Comparison of ENCODE assay signal across 11 cellular contexts in genomic region chr6:32148289-32148688, GRCh38. TPM values are rescaled to one million over a fixed set of nuclear protein-coding genes. Genes with fewer than 3 reads are reported as not detected.
DNase-seq lines count a peak whose midpoint lies in the region; ATAC-seq, FAIRE-seq and TF ChIP-seq lines count a peak whose summit lies in the region.
"Had no signal": no experiment of that assay in that cellular context is flagged by ENCODE, and none has a peak within 500 bp of the region (broad histone marks: within the 10 kb centered on the region; RNA-seq: fewer than 3 reads in every experiment).

No MANE protein-coding gene starts in this region.

- CTCF ChIA-PET in activated naive CD4-positive, alpha-beta T cell treated with anti-CD3 and anti-CD28 coated beads, Interleukin-2, amount 10 ng/mL, durations not matched to agents 7 days and 5 days (lab: Charles Lee): interaction anchor here (0.6 to 1.8 kb wide), 7 partner anchors 8 to 47 kb away, joined by 3 to 6 read pairs (median 3); partner anchors contain the start of gene EGFL8

- no peaks in the 10 kb centered on the region for H4K20me1 ChIP-seq in astrocyte (ENCODE audit: insufficient read depth, low read length)

- peaks cover 42% of the 10 kb centered on the region for H3K4me1 Mint-ChIP-seq in activated naive CD4-positive, alpha-beta T cell treated with anti-CD3 and anti-CD28 coated beads, Interleukin-2, amount 10 ng/mL, durations not matched to agents 7 days and 5 days
- peaks cover 22% of the 10 kb centered on the region for H3K4me1 Mint-ChIP-seq in astrocyte (ENCODE audit: low read depth, unreplicated experiment)

- no peak for ATAC-seq in HG03460 (IDR thresholded peaks at IDR 0.05; ENCODE audit: unreplicated experiment)

- no peaks in the 10 kb centered on the region for H3K9me3 Mint-ChIP-seq in activated naive CD4-positive, alpha-beta T cell treated with anti-CD3 and anti-CD28 coated beads, Interleukin-2, amount 10 ng/mL, durations not matched to agents 7 days and 5 days
- peaks cover 9% of the 10 kb centered on the region for H3K9me3 Mint-ChIP-seq in astrocyte (ENCODE audit: unreplicated experiment)

- peaks cover 14% of the 10 kb centered on the region for H3K4me1 ChIP-seq in astrocyte (ENCODE audit: insufficient read depth, low read length)
- H3K4me1 ChIP-seq in subcutaneous abdominal adipose tissue (ENCODE audit: control insufficient read depth in 5 of 5, insufficient read depth in 5 of 5, low read length in 5 of 5): peaks cover 0 to 29% (median 29%) of the 10 kb centered on the region in 5 donors
- peaks cover 7% of the 10 kb centered on the region for H3K4me1 ChIP-seq in effector memory CD4-positive, alpha-beta T cell (ENCODE audit: control insufficient read depth, insufficient read depth, low read length, poor library complexity, severe bottlenecking)
- H3K4me1 ChIP-seq: breast epithelium had no signal

- TF ChIP-seq CTCF in astrocyte (IDR thresholded peaks at IDR 0.05; ENCODE audit: insufficient read depth, low read depth, low read length): no peak

- H3K9me3 ChIP-seq in astrocyte (ENCODE audit: insufficient read depth, low read depth, low read length) (no peaks in the 10 kb centered on the region), subcutaneous abdominal adipose tissue (ENCODE audit: control insufficient read depth in 5 of 5, low read length in 5 of 5) (no peaks in the 10 kb centered on the region)
- no peaks in the 10 kb centered on the region for H3K9me3 ChIP-seq in effector memory CD4-positive, alpha-beta T cell (ENCODE audit: control insufficient read depth, low read length)
- H3K9me3 ChIP-seq: breast epithelium, mucosa of descending colon had no signal

- H3K4me3 ChIP-seq in astrocyte (ENCODE audit: insufficient read depth, low read depth, low read length) (no peak overlapping the region), subcutaneous abdominal adipose tissue (ENCODE audit: low read depth in 1 of 5, low read length in 5 of 5) (peak overlapping the region; percentile 8 to 72 (median 63))
- H3K4me3 ChIP-seq in effector memory CD4-positive, alpha-beta T cell (ENCODE audit: insufficient read depth, low read depth, low read length, poor library complexity, severe bottlenecking): no peak overlapping the region
- H3K4me3 ChIP-seq: mucosa of descending colon had no signal

- no peak overlapping the region for H3K27ac Mint-ChIP-seq in activated naive CD4-positive, alpha-beta T cell treated with anti-CD3 and anti-CD28 coated beads, Interleukin-2, amount 10 ng/mL, durations not matched to agents 7 days and 5 days
- H3K27ac Mint-ChIP-seq in astrocyte (ENCODE audit: unreplicated experiment): no peak overlapping the region

- H3K9ac ChIP-seq in astrocyte (ENCODE audit: low read length) (no peak overlapping the region), subcutaneous abdominal adipose tissue (ENCODE audit: low read length in 5 of 5) (peak overlapping the region in 4 of 5 donors; percentile 1 to 69 (median 40))

- H3K27ac ChIP-seq in astrocyte (ENCODE audit: low read depth, low read length) (no peak overlapping the region), subcutaneous abdominal adipose tissue (ENCODE audit: low read depth, low read length) (no peak overlapping the region)
- no peak overlapping the region for H3K27ac ChIP-seq in effector memory CD4-positive, alpha-beta T cell (ENCODE audit: insufficient read depth, low read length, poor library complexity, severe bottlenecking)
- H3K27ac ChIP-seq: breast epithelium had no signal

- peak overlapping the region; percentile 66 for H3K4me2 ChIP-seq in astrocyte (ENCODE audit: low read length)

- peak overlapping the region; percentile 63 for H3K4me3 Mint-ChIP-seq in activated naive CD4-positive, alpha-beta T cell treated with anti-CD3 and anti-CD28 coated beads, Interleukin-2, amount 10 ng/mL, durations not matched to agents 7 days and 5 days
- no peak overlapping the region for H3K4me3 Mint-ChIP-seq in astrocyte (ENCODE audit: unreplicated experiment)

- H3K36me3 ChIP-seq in astrocyte (ENCODE audit: insufficient read depth, low read length): no peaks in the 10 kb centered on the region
- H3K36me3 ChIP-seq in subcutaneous abdominal adipose tissue (ENCODE audit: control insufficient read depth in 5 of 5, insufficient read depth in 5 of 5, low read length in 5 of 5): no peaks in the 10 kb centered on the region
- H3K36me3 ChIP-seq in effector memory CD4-positive, alpha-beta T cell (ENCODE audit: control insufficient read depth, insufficient read depth, low read length): no peaks in the 10 kb centered on the region
- H3K36me3 ChIP-seq: breast epithelium had no signal

- H3K79me2 ChIP-seq in astrocyte (ENCODE audit: insufficient read depth, low read length): no peaks in the 10 kb centered on the region

- no peaks in the 10 kb centered on the region for H3K36me3 Mint-ChIP-seq in activated naive CD4-positive, alpha-beta T cell treated with anti-CD3 and anti-CD28 coated beads, Interleukin-2, amount 10 ng/mL, durations not matched to agents 7 days and 5 days
- H3K36me3 Mint-ChIP-seq in astrocyte (ENCODE audit: low read depth, unreplicated experiment): peaks cover 6% of the 10 kb centered on the region

- H3K27me3 ChIP-seq in astrocyte (ENCODE audit: insufficient read depth, low read length): peaks cover 37% of the 10 kb centered on the region
- peaks cover 3 to 19% (median 8%) of the 10 kb centered on the region in 5 donors for H3K27me3 ChIP-seq in subcutaneous abdominal adipose tissue (ENCODE audit: control insufficient read depth in 5 of 5, insufficient read depth in 4 of 5, low read length in 5 of 5)
- H3K27me3 ChIP-seq in effector memory CD4-positive, alpha-beta T cell (replicated peaks; ENCODE audit: control insufficient read depth, insufficient read depth, low read length, poor library complexity, severe bottlenecking): peaks cover 11% of the 10 kb centered on the region
- H3K27me3 ChIP-seq: breast epithelium had no signal

- no peak for FAIRE-seq in astrocyte (lab: Jason Lieb, UNC)

- no peak for DNase-seq in activated naive CD4-positive, alpha-beta T cell treated with anti-CD3 and anti-CD28 coated beads, Interleukin-2, amount 10 ng/mL, durations not matched to agents 7 days and 5 days
- DNase-seq in activated naive CD4-positive, alpha-beta T cell (lab: John Stamatoyannopoulos, UW): no peak
- no peak for DNase-seq in astrocyte (ENCODE audit: low read depth)
- DNase-seq in left kidney (ENCODE audit: low read depth, low spot score): peak; percentile 75
- DNase-seq in effector memory CD4-positive, alpha-beta T cell: no peak
- no peak for DNase-seq in H4 (ENCODE audit: low spot score)

- H2AFZ ChIP-seq in astrocyte (ENCODE audit: low read depth, low read length): peak overlapping the region; percentile 21

- H3K27me3 Mint-ChIP-seq in activated naive CD4-positive, alpha-beta T cell treated with anti-CD3 and anti-CD28 coated beads, Interleukin-2, amount 10 ng/mL, durations not matched to agents 7 days and 5 days: peaks cover 82% of the 10 kb centered on the region
- peaks cover 33% of the 10 kb centered on the region for H3K27me3 Mint-ChIP-seq in astrocyte (ENCODE audit: low read depth, unreplicated experiment)

RNA-seq across cellular contexts. Expression of gene PRRT1, which starts 3.5 kb away (rescaled TPM):
- 0.45 and 0.67 TPM in 2 replicates for total RNA-seq in astrocyte
- total RNA-seq in H4 (2014; rRNA removed; shearing (Covaris generic)): 0.10 TPM in 1 of 2 replicates, not detected in the other
- total RNA-seq: RPMI7951 had no signal

RNA-seq across cellular contexts. Expression of gene PPT2, which starts 5.7 kb away (rescaled TPM):
- 25.6 and 33.0 TPM in 2 replicates for total RNA-seq in astrocyte
- 19.3 and 25.7 TPM in 2 replicates for total RNA-seq in H4 (2014; rRNA removed; shearing (Covaris generic))

RNA-seq across cellular contexts. Expression of gene EGFL8, which starts 16.1 kb away (rescaled TPM):
- 10.4 and 13.3 TPM in 2 replicates for total RNA-seq in astrocyte
- 0.43 and 1.7 TPM in 2 replicates for total RNA-seq in H4 (2014; rRNA removed; shearing (Covaris generic))

RNA-seq across cellular contexts. Expression of gene FKBPL, which starts 18.2 kb away (rescaled TPM):
- total RNA-seq in astrocyte: 5.2 TPM in 2 replicates
- total RNA-seq in H4 (2014; rRNA removed; shearing (Covaris generic)): 11.7 and 14.2 TPM in 2 replicates

RNA-seq across cellular contexts. Expression of gene ATF6B, which starts 20.2 kb away (rescaled TPM):
- total RNA-seq in astrocyte: 68.7 and 70.1 TPM in 2 replicates
- total RNA-seq in H4 (2014; rRNA removed; shearing (Covaris generic)): 17.1 and 23.4 TPM in 2 replicates

Comparison
In these comparisons a context has a peak if more than half of its experiments do, and no peak if none do; other contexts are left out.
1. H3K4me3 ChIP-seq: peak in subcutaneous abdominal adipose tissue (5 of 5); none in astrocyte (single experiment) and effector memory CD4-positive, alpha-beta T cell (single experiment).